ENCODE assay signal across 8 cellular contexts in the genomic region with DNA sequence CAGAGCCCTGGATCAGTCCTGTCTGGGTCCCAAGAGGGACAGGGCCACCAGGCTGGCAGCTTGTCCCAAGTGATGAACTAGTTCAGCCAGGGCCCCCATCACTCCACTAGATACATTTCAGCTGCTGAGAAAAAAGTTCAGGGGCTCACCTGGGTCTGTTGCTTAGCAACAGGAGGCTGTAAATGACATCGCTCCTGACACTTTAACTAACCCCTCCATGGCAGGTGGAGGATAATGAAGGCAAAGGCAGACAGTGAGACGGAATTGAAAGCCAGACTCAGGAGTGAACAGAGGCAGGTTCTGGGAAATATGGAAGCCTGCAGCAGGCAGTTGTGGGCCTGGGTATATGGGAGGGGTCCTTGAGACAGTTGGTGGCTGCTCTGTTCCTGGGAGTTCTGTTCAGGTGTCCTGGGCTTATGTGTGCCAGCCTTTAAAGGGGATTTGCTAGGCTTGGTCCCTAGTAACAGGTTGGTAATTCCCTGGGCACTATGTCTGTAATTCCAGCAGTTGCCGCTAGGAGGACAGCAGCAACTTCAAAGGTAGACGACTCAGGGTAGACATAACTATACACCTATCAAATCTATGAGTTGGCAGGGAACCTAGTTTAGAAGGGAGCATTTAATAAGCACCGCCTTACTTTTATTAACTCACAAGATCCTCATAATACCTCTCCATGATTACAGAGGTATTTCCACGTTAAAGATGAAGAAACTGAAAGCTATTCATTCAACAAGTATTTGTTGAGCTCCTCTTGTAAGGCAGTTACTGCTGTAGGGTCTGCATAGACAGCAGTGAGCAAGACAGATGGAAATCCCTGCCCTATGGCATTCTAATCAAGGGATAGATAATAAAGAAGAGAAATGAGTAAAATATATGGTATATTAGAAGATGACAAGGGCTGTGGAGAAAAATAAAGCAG.
A peak's percentile ranks its signal among the peaks of the same experiment; 100 is the strongest.
DNase-seq lines count a peak whose midpoint lies in the region; ATAC-seq and TF ChIP-seq lines count a peak whose summit lies in the region.

No MANE protein-coding gene starts in this region.

- H3K4me3 ChIP-seq in body of pancreas, result no peak overlapping the region
- no peak overlapping the region for H3K4me3 ChIP-seq in testis

- intact Hi-C loops in body of pancreas (cut with DNase I) (no loop called here), testis (cut with DNase I; ENCODE audit: low total_unique reads) (no loop called here)

- H3K27ac ChIP-seq in body of pancreas, result no peak overlapping the region
- H3K27ac ChIP-seq in testis, result no peak overlapping the region

- H3K9me3 ChIP-seq in body of pancreas (no peaks in the 10 kb centered on the region), testis (no peaks in the 10 kb centered on the region)

- DNase-seq in COLO829 (ENCODE audit: low spot score) (peak; percentile 35), KBM-7 (peak; percentile 37), body of pancreas (peak in 3 of 4 donors; percentile 40 to 63 (median 55)), midbrain (lab: John Stamatoyannopoulos, UW) (peak; percentile 0), testis (peak; percentile 79), mucosa of gallbladder (ENCODE audit: low spot score) (no peak), NCI-H1048 (lab: John Stamatoyannopoulos, UW) (no peak)
- peak; percentile 19 for DNase-seq in T-helper 2 cell treated with Interferon-gamma antibody and Interleukin-4, amounts not matched to agents 5 μg/mL and 100 μg/mL, for 36 hours (ENCODE audit: low spot score)

- H3K27ac Mint-ChIP-seq in T-helper 2 cell treated with Interferon-gamma antibody and Interleukin-4, amounts not matched to agents 5 μg/mL and 100 μg/mL, for 36 hours, result no peak overlapping the region

- H3K27me3 Mint-ChIP-seq in T-helper 2 cell treated with Interferon-gamma antibody and Interleukin-4, amounts not matched to agents 5 μg/mL and 100 μg/mL, for 36 hours (ENCODE audit: low read depth), result peaks cover 11% of the 10 kb centered on the region

- WGBS in body of pancreas, 2 donors, result 17 to 24% methylated on average over 6 of the region's 6 CpGs
- 28 to 29% methylated on average over 6 of the region's 6 CpGs for WGBS in testis, 2 donors

- TF ChIP-seq POLR2A in body of pancreas (IDR thresholded peaks at IDR 0.05), result no peak
- no peak for TF ChIP-seq POLR2A in testis (IDR thresholded peaks at IDR 0.05)

- H3K4me3 Mint-ChIP-seq in T-helper 2 cell treated with Interferon-gamma antibody and Interleukin-4, amounts not matched to agents 5 μg/mL and 100 μg/mL, for 36 hours, result no peak overlapping the region

- ATAC-seq in body of pancreas, result peak; percentile 50

- no peaks in the 10 kb centered on the region for H3K4me1 Mint-ChIP-seq in T-helper 2 cell treated with Interferon-gamma antibody and Interleukin-4, amounts not matched to agents 5 μg/mL and 100 μg/mL, for 36 hours (ENCODE audit: low read depth)

- H3K9me3 Mint-ChIP-seq in T-helper 2 cell treated with Interferon-gamma antibody and Interleukin-4, amounts not matched to agents 5 μg/mL and 100 μg/mL, for 36 hours, result no peaks in the 10 kb centered on the region

- TF ChIP-seq CTCF in body of pancreas (IDR thresholded peaks at IDR 0.05) (peak in 5 of 7 experiments; percentile 46 to 81 (median 67)), testis (IDR thresholded peaks at IDR 0.05) (peak; percentile 29 to 83 (median 47))

- H3K4me1 ChIP-seq in body of pancreas (no peaks in the 10 kb centered on the region), testis (no peaks in the 10 kb centered on the region)

- no peaks in the 10 kb centered on the region for H3K27me3 ChIP-seq in body of pancreas
- H3K27me3 ChIP-seq in testis, result no peaks in the 10 kb centered on the region

- H3K36me3 Mint-ChIP-seq in T-helper 2 cell treated with Interferon-gamma antibody and Interleukin-4, amounts not matched to agents 5 μg/mL and 100 μg/mL, for 36 hours (ENCODE audit: low read depth), result no peaks in the 10 kb centered on the region

- in situ Hi-C loops in KBM-7 (cut with MboI; ENCODE audit: low pct_unique_long_range_greater_than_20kb, low sequenced_read_pairs), result no loop called here

- no peaks in the 10 kb centered on the region for H3K36me3 ChIP-seq in body of pancreas (replicated peaks in 1 of 2; ENCODE audit: insufficient read depth in 1 of 2, low read depth in 2 of 2)
- no peaks in the 10 kb centered on the region for H3K36me3 ChIP-seq in testis (ENCODE audit: low read depth, missing control alignments)

Comparison
In these comparisons a context has a peak if more than half of its experiments do, and no peak if none do; other contexts are left out.
1. DNase-seq: peak in COLO829 (single experiment), KBM-7 (single experiment), T-helper 2 cell treated with Interferon-gamma antibody and Interleukin-4, amounts not matched to agents 5 μg/mL and 100 μg/mL, for 36 hours (single experiment), body of pancreas (3 of 4), midbrain (single experiment) and testis (single experiment); none in mucosa of gallbladder (single experiment) and NCI-H1048 (single experiment).